Comparison of ENCODE assay signal across 8 cellular contexts in genomic region chr20:40968816-40969562, GRCh38. TPM values are rescaled to one million over a fixed set of nuclear protein-coding genes. Genes with fewer than 3 reads are reported as not detected.
DNase-seq lines count a peak whose midpoint lies in the region; ATAC-seq and TF ChIP-seq lines count a peak whose summit lies in the region.
"Not testable (repeated sequence)": the region's sequence is repeated elsewhere in the genome, so short reads cannot be mapped to it uniquely, and the experiment has no call there.

No MANE protein-coding gene starts in this region.

- peak; percentile 51 for ATAC-seq in GM19025 (IDR thresholded peaks at IDR 0.05; ENCODE audit: low read depth, unreplicated experiment)
- ATAC-seq in HG03565 (IDR thresholded peaks at IDR 0.05; ENCODE audit: unreplicated experiment): peak; percentile 51
- ATAC-seq in left lung: peak; percentile 98

- H3K27me3 ChIP-seq in left lung: not testable (repeated sequence)

- H3K4me1 ChIP-seq in left lung: not testable (repeated sequence)

- peak; percentile 84 for DNase-seq in AG08396 (ENCODE audit: low spot score)
- peak; percentile 28 for DNase-seq in NCI-H774 (lab: John Stamatoyannopoulos, UW)
- peak; percentile 84 to 91 for DNase-seq in activated CD4-positive, alpha-beta T cell treated with anti-CD3 and anti-CD28 coated beads, Interleukin-2, amount 50 U/mL, for 4 hours
- peak; percentile 81 for DNase-seq in coronary artery (ENCODE audit: low spot score)
- peak; percentile 80 to 93 for DNase-seq in left lung
- peak; percentile 78 to 90 (median 82) for DNase-seq in stimulated activated CD4-positive, alpha-beta T cell treated with anti-CD3 and anti-CD28 coated beads, Interleukin-1b, Interleukin-23, amount 100 ng/mL, for 24 hours (ENCODE audit: low read depth in 4 of 4, low spot score in 1 of 4)

- intact Hi-C loops in left lung (cut with DNase I): loop anchor here in 1 of 2 donors (5.0 kb wide), 1 partner anchor 128 kb away; no protein-coding TSS in a partner anchor

- H3K27ac ChIP-seq in coronary artery, left lung: not testable (repeated sequence)

- H3K4me3 ChIP-seq in coronary artery (peak overlapping the region; percentile 63), left lung (peak overlapping the region; percentile 24 to 27)

- TF ChIP-seq CTCF in coronary artery (IDR thresholded peaks at IDR 0.05) (peak; percentile 93), left lung (IDR thresholded peaks at IDR 0.05) (peak; percentile 96 to 98)

- not testable (repeated sequence) for H3K36me3 ChIP-seq in left lung

- H3K9me3 ChIP-seq in left lung: not testable (repeated sequence)

RNA-seq across cellular contexts. Expression of gene TOP1, which starts 59.6 kb away (rescaled TPM):
- 10 to 100 TPM; 68.0 to 69.5 TPM for total RNA-seq in left lung

Comparison
In these comparisons a context has a peak if more than half of its experiments do, and no peak if none do; other contexts are left out.
1. DNase-seq: peak in every context shown above with its lines; median percentile 88 in activated CD4-positive, alpha-beta T cell treated with anti-CD3 and anti-CD28 coated beads, Interleukin-2, amount 50 U/mL, for 4 hours; 86 in left lung; 84 in AG08396; 82 in stimulated activated CD4-positive, alpha-beta T cell treated with anti-CD3 and anti-CD28 coated beads, Interleukin-1b, Interleukin-23, amount 100 ng/mL, for 24 hours; 81 in coronary artery; 28 in NCI-H774.